In genomic region chr19:33236696-33237390, GRCh38 we compare ENCODE assay signal across 17 cellular contexts. TPM values are rescaled to one million over a fixed set of nuclear protein-coding genes. Genes with fewer than 3 reads are reported as not detected.
A peak's percentile ranks its signal among the peaks of the same experiment; 100 is the strongest.
DNase-seq lines count a peak whose midpoint lies in the region; ATAC-seq, FAIRE-seq and TF ChIP-seq lines count a peak whose summit lies in the region.
"Had no signal": no experiment of that assay in that cellular context is flagged by ENCODE, and none has a peak within 500 bp of the region (broad histone marks: within the 10 kb centered on the region; RNA-seq: fewer than 3 reads in every experiment).

No MANE protein-coding gene starts in this region.

- H3K4me3 Mint-ChIP-seq in WTC11: no peak overlapping the region

- no peak overlapping the region for H2AFZ ChIP-seq in SK-N-SH (ENCODE audit: low read depth)

- CTCF ChIA-PET in SK-N-SH (lab: Yijun Ruan, JAX) (interaction anchor here (0.7 to 14.8 kb wide), 19 partner anchors 11 to 541 kb away, joined by 3 to 511 read pairs (median 7); partner anchors contain the start of genes CEBPA and SLC7A10), WTC11 (lab: Charles Lee) (interaction anchor here (1.0 to 3.6 kb wide), 20 partner anchors 9 to 531 kb away, joined by 3 to 39 read pairs (median 10); partner anchors contain the start of genes CEBPA and SLC7A10), HEK293T (lab: Yijun Ruan, JAX) (no interaction called here)

- intact Hi-C loops in kidney (cut with DNase I): loop anchor here (5.0 kb wide), 1 partner anchor 170 kb away; no protein-coding TSS in a partner anchor

- no peaks in the 10 kb centered on the region for H3K9me3 ChIP-seq in SK-N-SH
- no peaks in the 10 kb centered on the region for H3K9me3 ChIP-seq in kidney (ENCODE audit: control insufficient read depth in 1 of 2, low read length in 2 of 2)
- H3K9me3 ChIP-seq: BLaER1 had no signal

- no peak overlapping the region for H3K4me3 ChIP-seq in SK-N-SH (ENCODE audit: low read depth in 2 of 2, low read length in 1 of 2)
- no peak overlapping the region for H3K4me3 ChIP-seq in H7 (ENCODE audit: insufficient read depth, low read depth, low read length)
- H3K4me3 ChIP-seq in kidney (ENCODE audit: low read length in 2 of 2): no peak overlapping the region
- H3K4me3 ChIP-seq: BLaER1 had no signal

- no peak overlapping the region for H3K27ac ChIP-seq in SK-N-SH (ENCODE audit: low read depth in 2 of 2, low read length in 1 of 2)
- H3K27ac ChIP-seq in kidney (ENCODE audit: low read depth in 2 of 2, low read length in 2 of 2): no peak overlapping the region
- H3K27ac ChIP-seq: 22Rv1, BLaER1 had no signal

- peak; percentile 68 for DNase-seq in SK-N-SH
- peak; percentile 56 for DNase-seq in H7
- DNase-seq in WTC11 (ENCODE audit: low spot score): no peak
- DNase-seq in kidney: peak; percentile 43
- no peak for DNase-seq in HEK293T (ENCODE audit: extremely low spot score)
- no peak for DNase-seq in occipital lobe (lab: John Stamatoyannopoulos, UW)
- DNase-seq in NCI-H1092 treated with DMSO at 0.1 percent for 48 hours (lab: John Stamatoyannopoulos, UW): no peak
- DNase-seq: AML-193, DMS53, GF-D8 had no signal

- no peaks in the 10 kb centered on the region for H3K9me2 ChIP-seq in SK-N-SH

- no peak for ATAC-seq in SK-N-SH treated with all-trans-retinoic acid at 6 μM for 48 hours
- peak; percentile 31 for ATAC-seq in WTC11

- no peaks in the 10 kb centered on the region for H3K79me2 ChIP-seq in SK-N-SH (ENCODE audit: insufficient read depth)

- H3K9me3 Mint-ChIP-seq in WTC11: no peaks in the 10 kb centered on the region
- H3K9me3 Mint-ChIP-seq: CD4-positive, CD25-positive, alpha-beta regulatory T cell had no signal

- TF ChIP-seq RAD21 in SK-N-SH (IDR thresholded peaks at IDR 0.05; ENCODE audit: low read length): no peak

- FAIRE-seq in kidney (lab: Jason Lieb, UNC): no peak
- FAIRE-seq: GM19239, H54, HTR-8/SVneo had no signal

- no peak overlapping the region for H3K27ac Mint-ChIP-seq in WTC11

- no peak for TF ChIP-seq EP300 in SK-N-SH (IDR thresholded peaks at IDR 0.05; ENCODE audit: borderline replicate concordance in 1 of 2, low read depth in 1 of 2, low read length in 1 of 2)

- H3K36me3 Mint-ChIP-seq in WTC11: no peaks in the 10 kb centered on the region
- H3K36me3 Mint-ChIP-seq: CD4-positive, CD25-positive, alpha-beta regulatory T cell had no signal

- H4K20me1 ChIP-seq in SK-N-SH (ENCODE audit: insufficient read depth): no peaks in the 10 kb centered on the region
- H4K20me1 ChIP-seq: BLaER1 had no signal

- peaks cover 2% of the 10 kb centered on the region; the same call in 1 of the 2 replicates for H3K4me1 Mint-ChIP-seq in WTC11

- peaks cover 0 to 8% of the 10 kb centered on the region in 2 experiments; a peak in 1 of 4 replicates for H3K4me1 ChIP-seq in SK-N-SH (ENCODE audit: control insufficient read depth in 1 of 2, insufficient read depth in 2 of 2, low read depth in 1 of 2, low read length in 1 of 2)
- H3K4me1 ChIP-seq in kidney (ENCODE audit: control insufficient read depth in 1 of 2, insufficient read depth in 1 of 2, low read depth in 1 of 2, low read length in 2 of 2): peaks cover 0 to 2% of the 10 kb centered on the region in 2 donors

- H3K9ac ChIP-seq in SK-N-SH (no peak overlapping the region), kidney (ENCODE audit: low read length in 2 of 2) (no peak overlapping the region)
- H3K9ac ChIP-seq: BLaER1 had no signal

- POLR2A ChIA-PET in SK-N-SH (lab: Yijun Ruan, JAX) (interaction anchor here (0.9 to 1.5 kb wide), 2 partner anchors 60 to 156 kb away, joined by 3 read pairs; no protein-coding TSS in a partner anchor), WTC11 (lab: Charles Lee) (no interaction called here), HEK293T (lab: Yijun Ruan, JAX) (no interaction called here)

- H3F3A ChIP-seq in SK-N-SH (replicated peaks; ENCODE audit: insufficient read depth): no peaks in the 10 kb centered on the region

- no peaks in the 10 kb centered on the region; the same call in 1 of the 2 replicates for H3K27me3 Mint-ChIP-seq in WTC11 (ENCODE audit: low read depth)
- H3K27me3 Mint-ChIP-seq: CD4-positive, CD25-positive, alpha-beta regulatory T cell had no signal

- H3K36me3 ChIP-seq in SK-N-SH (replicated peaks in 1 of 2; ENCODE audit: control insufficient read depth in 1 of 2, insufficient read depth in 2 of 2, low read length in 1 of 2) (no peaks in the 10 kb centered on the region), H7 (replicated peaks; ENCODE audit: control insufficient read depth, insufficient read depth, low read length) (no peaks in the 10 kb centered on the region), kidney (ENCODE audit: control insufficient read depth in 1 of 2, insufficient read depth in 2 of 2, low read length in 2 of 2) (no peaks in the 10 kb centered on the region)
- H3K36me3 ChIP-seq: BLaER1 had no signal

- no peak overlapping the region for H3K4me2 ChIP-seq in SK-N-SH
- H3K4me2 ChIP-seq: BLaER1 had no signal

- no peaks in the 10 kb centered on the region for H3K27me3 ChIP-seq in SK-N-SH (ENCODE audit: insufficient read depth)
- no peaks in the 10 kb centered on the region for H3K27me3 ChIP-seq in H7 (ENCODE audit: control insufficient read depth, insufficient read depth, low read length)
- H3K27me3 ChIP-seq: BLaER1 had no signal

- WGBS in SK-N-SH (ENCODE audit: low lambda C conversion rate): 50% methylated on average over 8 of the region's 16 CpGs

- TF ChIP-seq CTCF in SK-N-SH (IDR thresholded peaks at IDR 0.05): no peak
- no peak for TF ChIP-seq CTCF in WTC11 (IDR thresholded peaks at IDR 0.05)
- no peak for TF ChIP-seq CTCF in kidney (IDR thresholded peaks at IDR 0.05; ENCODE audit: borderline replicate concordance, extremely low read depth, insufficient read depth)

TF ChIP-seq in SK-N-SH, 30 proteins besides CTCF, POLR2A, EP300 and RAD21 (continues in another document):
- TF ChIP-seq TCF12 (IDR thresholded peaks at IDR 0.05) (no peak), RCOR1 (IDR thresholded peaks at IDR 0.05; ENCODE audit: low read length) (no peak), FOXM1 (IDR thresholded peaks at IDR 0.05; ENCODE audit: low read depth) (no peak), RFX5 (IDR thresholded peaks at IDR 0.05; ENCODE audit: low read length) (no peak), MAX (IDR thresholded peaks at IDR 0.05; ENCODE audit: low read depth) (no peak), TEAD4 (IDR thresholded peaks at IDR 0.05; ENCODE audit: borderline replicate concordance, insufficient read depth) (no peak), GATA2 (CRISPR knock-in tag; IDR thresholded peaks at IDR 0.05) (no peak)

TF ChIP-seq in SK-N-SH treated with all-trans-retinoic acid at 6 μM for 48 hours, 23 proteins besides CTCF, POLR2A, EP300 and RAD21 (continues in another document):
- TF ChIP-seq TCF4 (CRISPR knock-in tag; IDR thresholded peaks at IDR 0.05; ENCODE audit: borderline replicate concordance): no peak
- TF ChIP-seq GLIS3 (CRISPR knock-in tag; IDR thresholded peaks at IDR 0.05): no peak

TF ChIP-seq in WTC11, 78 proteins besides CTCF, POLR2A, EP300 and RAD21:
- no peak for TF ChIP-seq ZNF416 (CRISPR knock-in tag; IDR thresholded peaks at IDR 0.05)

TF ChIP-seq in HEK293T, 16 proteins besides CTCF, POLR2A, EP300 and RAD21:
- TF ChIP-seq LEF1 (IDR thresholded peaks at IDR 0.05; ENCODE audit: borderline replicate concordance): no peak
- no peak for TF ChIP-seq SP1 (IDR thresholded peaks at IDR 0.05)
- TF ChIP-seq FOXM1 (IDR thresholded peaks at IDR 0.05; ENCODE audit: borderline replicate concordance): no peak
- TF ChIP-seq ZNF384 (IDR thresholded peaks at IDR 0.05): no peak
- no peak for TF ChIP-seq SUZ12 (IDR thresholded peaks at IDR 0.05)
- no peak for TF ChIP-seq FOXK2 (IDR thresholded peaks at IDR 0.05)
- no peak for TF ChIP-seq CTBP1 (IDR thresholded peaks at IDR 0.05; ENCODE audit: borderline replicate concordance)
- no peak for TF ChIP-seq ELF4 (IDR thresholded peaks at IDR 0.05)
- no peak for TF ChIP-seq TARDBP (IDR thresholded peaks at IDR 0.05)
- TF ChIP-seq HDGF (IDR thresholded peaks at IDR 0.05; ENCODE audit: borderline replicate concordance): no peak
- TF ChIP-seq L3MBTL2 (conservative IDR thresholded peaks at IDR 0.05): no peak

RNA-seq across cellular contexts. Expression of gene SLC7A10, which starts 11.2 kb away (rescaled TPM):
- polyA plus RNA-seq in SK-N-SH (2012; rRNA removed) (0.02 TPM in 1 of 2 replicates, not detected in the other), kidney (ENCODE audit: insufficient read depth, low read depth, low replicate concordance) (0.41 TPM)
- polyA plus RNA-seq in SK-N-SH (2012; cell fraction: cytosol; rRNA removed): not detected in 2 replicates
- 0.07 TPM in 1 of 2 replicates, not detected in the other for polyA plus RNA-seq in SK-N-SH (2012; cell fraction: nucleus; rRNA removed)
- total RNA-seq in H7 (2014; rRNA removed; shearing (Covaris generic)): 2.4 and 3.0 TPM in 2 replicates
- total RNA-seq in WTC11 (2021) (4.2 to 4.9 TPM (median 4.4 TPM) in 3 replicates), kidney (not detected), occipital lobe (2.5 TPM)
- total RNA-seq: CD4-positive, CD25-positive, alpha-beta regulatory T cell had no signal

RNA-seq across cellular contexts. Expression of gene LRP3, which starts 42.7 kb away (rescaled TPM):
- polyA plus RNA-seq in SK-N-SH (2012; rRNA removed) (7.5 and 8.2 TPM in 2 replicates), kidney (ENCODE audit: insufficient read depth, low read depth, low replicate concordance) (13.9 TPM)
- polyA plus RNA-seq in SK-N-SH (2012; cell fraction: cytosol; rRNA removed): 3.6 and 7.8 TPM in 2 replicates
- polyA plus RNA-seq in SK-N-SH (2012; cell fraction: nucleus; rRNA removed): 8.9 and 11.2 TPM in 2 replicates
- total RNA-seq in H7 (2014; rRNA removed; shearing (Covaris generic)): 54.8 and 57.7 TPM in 2 replicates
- total RNA-seq in WTC11 (2021) (37.7 to 47.0 TPM (median 39.5 TPM) in 3 replicates), kidney (23.8 TPM), occipital lobe (96.2 TPM)
- total RNA-seq: CD4-positive, CD25-positive, alpha-beta regulatory T cell had no signal
- polyA plus RNA-seq: CD4-positive, CD25-positive, alpha-beta regulatory T cell had no signal

Comparison
In these comparisons a context has a peak if more than half of its experiments do, and no peak if none do; other contexts are left out.
1. DNase-seq: peak in SK-N-SH (single experiment), H7 (single experiment) and kidney (single experiment); none in WTC11 (single experiment), HEK293T (single experiment), occipital lobe (single experiment) and NCI-H1092 treated with DMSO at 0.1 percent for 48 hours (single experiment).